Comparison of ENCODE assay signal across 8 cellular contexts in genomic region chr2:218269900-218270720, GRCh38. TPM values are rescaled to one million over a fixed set of nuclear protein-coding genes. Genes with fewer than 3 reads are reported as not detected.
A peak's percentile ranks its signal among the peaks of the same experiment; 100 is the strongest.
DNase-seq lines count a peak whose midpoint lies in the region; ATAC-seq and TF ChIP-seq lines count a peak whose summit lies in the region.

Gene AAMP (minus strand): TSS chr2:218270137. CDS start chr2:218270086, 51 bp downstream.
Gene PNKD (plus strand): TSS chr2:218270519. CDS start chr2:218270536, 17 bp downstream.

- H2AFZ ChIP-seq in PC-3 (ENCODE audit: low read length) = peak within 1 kb of the TSS; percentile 79

- ATAC-seq in GM21576 (IDR thresholded peaks at IDR 0.05; ENCODE audit: unreplicated experiment) (peak; percentile 89), PC-3 (peak; percentile 87), mucosa of descending colon (peak; percentile 84)

- TF ChIP-seq CTCF in PC-3 (conservative IDR thresholded peaks at IDR 0.05; ENCODE audit: low read depth, low read length) (0 out of 2 replicates have a peak, but pooled peaks have one; percentile 12), mucosa of descending colon (IDR thresholded peaks at IDR 0.05) (peak; percentile 20)

- H3K9me3 ChIP-seq in PC-3 (ENCODE audit: low read length) (no peaks in the 10 kb centered on the region), mucosa of descending colon (no peaks in the 10 kb centered on the region)

- no peak; the same call in 1 of the 2 replicates for TF ChIP-seq EP300 in Ishikawa (IDR thresholded peaks at IDR 0.05; ENCODE audit: borderline replicate concordance)

- peak within 1 kb of the TSS; percentile 97 for H3K4me2 ChIP-seq in PC-3 (ENCODE audit: low read length)

- CTCF ChIA-PET in PC-3 (lab: Charles Lee) = interaction anchor here (0.6 to 1.4 kb wide), 3 partner anchors 17 to 126 kb away, joined by 3 to 8 read pairs (median 5); no protein-coding TSS in a partner anchor

- H3K27me3 ChIP-seq in PC-3 (ENCODE audit: low read length) = no peaks in the 10 kb centered on the region

- POLR2A ChIA-PET in PC-3 (lab: Charles Lee; ENCODE audit: unreplicated experiment) = interaction anchor here (0.7 to 1.3 kb wide), 4 partner anchors 17 to 220 kb away, joined by 3 to 8 read pairs (median 4); no protein-coding TSS in a partner anchor

- H3K9me2 ChIP-seq in PC-3 (replicated peaks; ENCODE audit: low read length) = no peaks in the 10 kb centered on the region

- H3K4me1 ChIP-seq in PC-3 (ENCODE audit: insufficient read depth, low read length) (peaks cover 19% of the 10 kb centered on the region), mucosa of descending colon (ENCODE audit: low read depth) (peaks cover 60% of the 10 kb centered on the region)

- H3K79me2 ChIP-seq in PC-3 (ENCODE audit: low read length) = peaks cover 39% of the 10 kb centered on the region

- intact Hi-C loops in PC-3 (cut with micrococcal nuclease) (loop anchor here (2.0 kb wide), 1 partner anchor 83 kb away; no protein-coding TSS in a partner anchor), mucosa of descending colon (cut with DNase I, micrococcal nuclease) (no loop called here)

- H4K20me1 ChIP-seq in PC-3 (ENCODE audit: low read length) = no peaks in the 10 kb centered on the region

- H3K4me3 ChIP-seq in PC-3 (ENCODE audit: low read length) = peak within 1 kb of the TSS; percentile 90
- H3K4me3 ChIP-seq in mucosa of descending colon = peak within 1 kb of the TSS; percentile 47

- no peaks in the 10 kb centered on the region for H3F3A ChIP-seq in PC-3 (ENCODE audit: low read length, unreplicated experiment)

- TF ChIP-seq RAD21 in Ishikawa (IDR thresholded peaks at IDR 0.05; ENCODE audit: low read depth) = no peak

- H3K36me3 ChIP-seq in PC-3 (ENCODE audit: low read depth, low read length) (peaks cover 24% of the 10 kb centered on the region), mucosa of descending colon (ENCODE audit: low read depth) (peaks cover 18% of the 10 kb centered on the region)

- H3K27ac ChIP-seq in PC-3 (ENCODE audit: low read length) (0 out of 2 replicates have a peak within 1 kb of the TSS, but pooled peaks have one; percentile 2), epithelial cell of prostate (peak within 1 kb of the TSS; percentile 99)

- no TSS peak for BruUV-seq in PC-3 (replicated peaks; lab: Mats Ljungman, UMichigan)

- DNase-seq in DMS114 treated with DMSO at 0.1 percent for 48 hours (lab: John Stamatoyannopoulos, UW; ENCODE audit: unreplicated experiment) (peak; percentile 98), PC-3 (peak; percentile 99), activated T-cell treated with anti-CD3 and anti-CD28 coated beads for 48 hours (ENCODE audit: low read depth) (peak; percentile 100), epithelial cell of prostate (ENCODE audit: low read depth, low spot score) (peak; percentile 94), mucosa of descending colon (peak; percentile 100)
- DNase-seq in stimulated activated CD8-positive, alpha-beta memory T cell treated with anti-CD3 and anti-CD28 coated beads, Interleukin-4, amount 100 ng/mL, for 24 hours (ENCODE audit: low read depth) = peak; percentile 99

- H3K9ac ChIP-seq in PC-3 (ENCODE audit: low read length) = peak within 1 kb of the TSS; percentile 85

TF ChIP-seq in Ishikawa, 13 proteins besides CTCF, POLR2A, EP300 and RAD21:
- TF ChIP-seq YY1 (IDR thresholded peaks at IDR 0.05; ENCODE audit: low read depth) = peak; percentile 93
- TF ChIP-seq CREB1 (IDR thresholded peaks at IDR 0.05; ENCODE audit: low read depth) = peak; percentile 64; the same call in 1 of the 2 replicates
- peak; percentile 63 for TF ChIP-seq USF1 (IDR thresholded peaks at IDR 0.05)
- TF ChIP-seq EGR1 (IDR thresholded peaks at IDR 0.05) = peak; percentile 96
- no peak for TF ChIP-seq REST (IDR thresholded peaks at IDR 0.05; ENCODE audit: low read depth)
- TF ChIP-seq FOXM1 (IDR thresholded peaks at IDR 0.05; ENCODE audit: borderline replicate concordance, low read depth) = no peak
- TF ChIP-seq NFIC (IDR thresholded peaks at IDR 0.05) = peak; percentile 54
- TF ChIP-seq TEAD4 (IDR thresholded peaks at IDR 0.05) = no peak
- TF ChIP-seq ZBTB7A (IDR thresholded peaks at IDR 0.05; ENCODE audit: low read depth) = peak; percentile 50; the same call in 1 of the 2 replicates
- TF ChIP-seq TAF1 (IDR thresholded peaks at IDR 0.05; ENCODE audit: low read depth) = peak; percentile 85
- TF ChIP-seq CEBPB (IDR thresholded peaks at IDR 0.05) = 0 out of 2 replicates have a peak, but pooled peaks have one; percentile 21
- TF ChIP-seq TCF12 (IDR thresholded peaks at IDR 0.05; ENCODE audit: low read depth) = 0 out of 2 replicates have a peak, but pooled peaks have one; percentile 73
- TF ChIP-seq MAX (IDR thresholded peaks at IDR 0.05) = peak; percentile 50

RNA-seq across cellular contexts. Expression of gene AAMP, which starts in this region (rescaled TPM):
- 272 and 312 TPM in 2 replicates for total RNA-seq in PC-3 (2014; rRNA removed)
- total RNA-seq in mucosa of descending colon = 10 to 100 TPM; 80.2 to 97.0 (median 94.1) TPM

RNA-seq across cellular contexts. Expression of gene PNKD, which starts in this region (rescaled TPM):
- total RNA-seq in PC-3 (2014; rRNA removed) = 95.5 and 97.7 TPM in 2 replicates
- 100 to 1,000 TPM in 1 of 3 donors, 10 to 100 TPM in 2; 77.1 to 101 (median 92.1) TPM for total RNA-seq in mucosa of descending colon

Comparison
In these comparisons a context has a peak if more than half of its experiments do, and no peak if none do; other contexts are left out.
1. Peak in every context shown above with its lines: DNase-seq, ATAC-seq, H3K4me3 ChIP-seq and H3K27ac ChIP-seq.